ENCODE assay signal across 11 cellular contexts in the genomic region with DNA sequence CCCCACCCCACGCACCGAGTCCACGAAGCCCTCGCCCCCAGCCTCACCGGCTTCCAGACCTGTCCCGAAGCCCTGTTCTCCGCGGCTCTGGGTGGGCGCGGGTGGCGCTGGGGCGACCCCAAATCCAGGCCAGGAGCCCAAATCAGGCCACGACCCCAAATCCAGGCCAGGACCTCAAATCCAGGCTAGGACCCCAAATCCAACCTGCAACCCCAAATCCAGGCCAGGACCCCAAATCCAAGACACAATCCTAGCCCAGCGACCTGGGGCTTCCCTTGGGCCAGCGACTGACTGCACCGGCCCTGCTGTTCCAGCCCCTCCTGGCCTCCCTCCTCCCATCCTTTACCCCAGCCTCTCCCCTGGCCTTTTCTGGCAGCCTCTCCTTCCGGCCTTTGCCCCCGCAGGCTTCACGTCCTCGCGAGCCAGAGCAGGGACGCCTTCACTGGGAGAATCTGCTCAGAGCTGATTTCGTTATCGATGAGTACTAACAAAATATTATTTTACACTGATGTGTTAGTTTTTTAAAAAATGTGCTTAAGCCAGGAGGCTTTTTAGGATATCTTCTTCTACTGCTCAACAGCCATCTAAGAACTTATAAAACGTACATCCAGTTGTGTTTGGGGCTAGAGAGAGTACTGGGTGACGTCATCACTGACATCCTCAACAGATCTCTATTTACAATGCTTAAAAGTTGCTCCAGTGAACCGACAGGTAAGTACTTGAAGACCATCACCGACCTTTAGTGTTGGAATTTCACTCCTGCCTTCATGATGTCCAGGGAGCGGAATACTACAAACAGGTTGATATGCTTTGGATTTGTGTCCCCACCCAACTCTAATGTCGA. TPM values are rescaled to one million over a fixed set of nuclear protein-coding genes. Genes with fewer than 3 reads are reported as not detected.
A peak's percentile ranks its signal among the peaks of the same experiment; 100 is the strongest.
DNase-seq lines count a peak whose midpoint lies in the region; ATAC-seq, FAIRE-seq and TF ChIP-seq lines count a peak whose summit lies in the region.
"Had no signal": no experiment of that assay in that cellular context is flagged by ENCODE, and none has a peak within 500 bp of the region (broad histone marks: within the 10 kb centered on the region; RNA-seq: fewer than 3 reads in every experiment).

No MANE protein-coding gene starts in this region.

- H3K9me3 ChIP-seq in GM12878 (replicated peaks; ENCODE audit: control insufficient read depth, insufficient read depth, low read length) (no peaks in the 10 kb centered on the region), right lobe of liver (no peaks in the 10 kb centered on the region), stomach (no peaks in the 10 kb centered on the region)
- H3K9me3 ChIP-seq: A549 had no signal

- peaks cover 28% of the 10 kb centered on the region for H3K27me3 Mint-ChIP-seq in activated CD8-positive, alpha-beta memory T cell treated with anti-CD3 and anti-CD28 coated beads, Interleukin-2, amount 10 ng/mL, durations not matched to agents 7 days and 5 days

- FAIRE-seq in GM12878 (lab: Jason Lieb, UNC): no peak
- FAIRE-seq: A549, H54 had no signal

- H3K27ac Mint-ChIP-seq in activated CD8-positive, alpha-beta memory T cell treated with anti-CD3 and anti-CD28 coated beads, Interleukin-2, amount 10 ng/mL, durations not matched to agents 7 days and 5 days: no peak overlapping the region

- H3K9ac ChIP-seq in GM12878 (ENCODE audit: control insufficient read depth, insufficient read depth, low read length): no peak overlapping the region

- H3K4me3 ChIP-seq in GM12878 (no peak overlapping the region), right lobe of liver (peak overlapping the region in 2 of 3 donors; percentile 12 to 21), stomach (peak overlapping the region; percentile 26 to 43 (median 34))
- H3K4me3 ChIP-seq: A549 had no signal

- CTCF ChIA-PET in activated CD8-positive, alpha-beta memory T cell treated with anti-CD3 and anti-CD28 coated beads, Interleukin-2, amount 10 ng/mL, durations not matched to agents 7 days and 5 days (lab: Charles Lee): no interaction called here
- CTCF ChIA-PET in GM12878 (lab: Yijun Ruan, JAX): no interaction called here

- TF ChIP-seq POLR2A in GM12878 (IDR thresholded peaks at IDR 0.05; ENCODE audit: low read depth, low read length) (no peak), right lobe of liver (IDR thresholded peaks at IDR 0.05) (no peak), stomach (IDR thresholded peaks at IDR 0.05) (no peak)

- 88% methylated on average over 28 of the region's 30 CpGs for WGBS in GM12878 (ENCODE audit: insufficient coverage, insufficient replicate concordance, low lambda C conversion rate, missing lambda C conversion rate)
- 62% methylated on average over 14 of the region's 30 CpGs for WGBS in right lobe of liver (ENCODE audit: insufficient coverage, low coverage, low lambda C conversion rate, missing lambda C conversion rate)
- 76 to 92% (median 78%) methylated on average over 17 to 30 of the region's 30 CpGs for WGBS in stomach, 5 donors

- H3K36me3 Mint-ChIP-seq in activated CD8-positive, alpha-beta memory T cell treated with anti-CD3 and anti-CD28 coated beads, Interleukin-2, amount 10 ng/mL, durations not matched to agents 7 days and 5 days: peaks cover 2% of the 10 kb centered on the region

- peak; percentile 52 for DNase-seq in activated CD8-positive, alpha-beta memory T cell treated with anti-CD3 and anti-CD28 coated beads for 24 hours
- no peak for DNase-seq in activated CD8-positive, alpha-beta memory T cell treated with anti-CD3 and anti-CD28 coated beads, Interleukin-2, amount 10 ng/mL, durations not matched to agents 7 days and 5 days
- DNase-seq in GM12878 (ENCODE audit: low read depth, low spot score) (no peak), right lobe of liver (peak in 2 of 3 donors; percentile 44 to 70), stomach (no peak), hypothalamus (lab: John Stamatoyannopoulos, UW) (no peak), NCI-H82 treated with DMSO at 0.1 percent for 48 hours (lab: John Stamatoyannopoulos, UW; ENCODE audit: unreplicated experiment) (no peak)
- DNase-seq: NCI-H1930 had no signal

- no peak for ATAC-seq in activated CD8-positive, alpha-beta memory T cell treated with anti-CD3 and anti-CD28 coated beads, Interleukin-2, amount 10 ng/mL, durations not matched to agents 7 days and 5 days
- ATAC-seq in GM12878 (no peak), right lobe of liver (peak; percentile 15 to 78 (median 49)), GM21515 (IDR thresholded peaks at IDR 0.05; ENCODE audit: unreplicated experiment) (no peak)
- ATAC-seq: A549 had no signal

- H3K4me1 ChIP-seq in GM12878 (ENCODE audit: control insufficient read depth, insufficient read depth, low read length) (no peaks in the 10 kb centered on the region), right lobe of liver (peaks cover 0 to 7% (median 0%) of the 10 kb centered on the region in 4 donors), stomach (peaks cover 9 to 17% (median 16%) of the 10 kb centered on the region in 4 donors)

- H3K9me3 Mint-ChIP-seq in activated CD8-positive, alpha-beta memory T cell treated with anti-CD3 and anti-CD28 coated beads, Interleukin-2, amount 10 ng/mL, durations not matched to agents 7 days and 5 days (ENCODE audit: low read depth): no peaks in the 10 kb centered on the region

- BruUV-seq in GM12878 (replicated peaks; lab: Mats Ljungman, UMichigan): no TSS peak

- peaks cover 15% of the 10 kb centered on the region for H3K4me1 Mint-ChIP-seq in activated CD8-positive, alpha-beta memory T cell treated with anti-CD3 and anti-CD28 coated beads, Interleukin-2, amount 10 ng/mL, durations not matched to agents 7 days and 5 days

- TF ChIP-seq CTCF in GM12878 (IDR thresholded peaks at IDR 0.05 in 2 of 3, conservative IDR thresholded peaks at IDR 0.05 in 1 of 3; ENCODE audit: control insufficient read depth in 2 of 3, extremely low read depth in 1 of 3, insufficient read depth in 1 of 3, low read depth in 3 of 3, low read length in 3 of 3) (no peak), right lobe of liver (IDR thresholded peaks at IDR 0.05) (peak in 1 of 4 donors; percentile 0), stomach (IDR thresholded peaks at IDR 0.05) (no peak)

- H3K27ac ChIP-seq in GM12878 (ENCODE audit: control insufficient read depth, insufficient read depth) (no peak overlapping the region), right lobe of liver (no peak overlapping the region), stomach (no peak overlapping the region)
- H3K27ac ChIP-seq: A549 had no signal

- no peak overlapping the region for H2AFZ ChIP-seq in GM12878 (ENCODE audit: control insufficient read depth, low read depth, low read length)

- RAD21 ChIA-PET in GM12878 (lab: Charles Lee; ENCODE audit: unreplicated experiment): no interaction called here

- no peak overlapping the region for H3K4me3 Mint-ChIP-seq in activated CD8-positive, alpha-beta memory T cell treated with anti-CD3 and anti-CD28 coated beads, Interleukin-2, amount 10 ng/mL, durations not matched to agents 7 days and 5 days

- in situ Hi-C loops in GM12878 (cut with MboI): no loop called here

- intact Hi-C loops in GM12878 (cut with micrococcal nuclease; ENCODE audit: unreplicated experiment) (no loop called here), right lobe of liver (cut with DNase I) (loop anchor here (10.0 kb wide), 2 partner anchors 237 to 727 kb away; no protein-coding TSS in a partner anchor), stomach (cut with DNase I; ENCODE audit: low total_unique reads) (loop anchor here (10.0 kb wide), 1 partner anchor 237 kb away; no protein-coding TSS in a partner anchor)

- H4K20me1 ChIP-seq in GM12878 (ENCODE audit: control insufficient read depth, insufficient read depth): no peaks in the 10 kb centered on the region

- SMC1A ChIA-PET in GM12878 (lab: Charles Lee; ENCODE audit: uncharacterized antibody, unreplicated experiment): no interaction called here

- H3K27me3 ChIP-seq in GM12878 (replicated peaks in 1 of 2; ENCODE audit: control insufficient read depth in 2 of 2, insufficient read depth in 2 of 2, low read length in 1 of 2): no peaks in the 10 kb centered on the region
- peaks cover 0 to 14% of the 10 kb centered on the region in 2 donors for H3K27me3 ChIP-seq in right lobe of liver
- peaks cover 0 to 46% (median 16%) of the 10 kb centered on the region in 3 donors for H3K27me3 ChIP-seq in stomach

- H3K36me3 ChIP-seq in GM12878 (ENCODE audit: control insufficient read depth in 2 of 2, insufficient read depth in 2 of 2, low read length in 1 of 2) (no peaks in the 10 kb centered on the region), right lobe of liver (no peaks in the 10 kb centered on the region), stomach (no peaks in the 10 kb centered on the region)

- TF ChIP-seq EP300 in GM12878 (IDR thresholded peaks at IDR 0.05; ENCODE audit: borderline replicate concordance in 1 of 2, control insufficient read depth in 1 of 2, low read depth in 2 of 2, low read length in 2 of 2): no peak
- no peak for TF ChIP-seq EP300 in stomach (IDR thresholded peaks at IDR 0.05)

- H3K4me2 ChIP-seq in GM12878 (ENCODE audit: control insufficient read depth, insufficient read depth): peak overlapping the region; percentile 7; the same call in 1 of the 2 replicates
- H3K4me2 ChIP-seq: A549 had no signal

- no peak for TF ChIP-seq RAD21 in GM12878 (IDR thresholded peaks at IDR 0.05; ENCODE audit: insufficient read depth, low read depth, low read length)

- H3K79me2 ChIP-seq in GM12878 (ENCODE audit: control insufficient read depth, insufficient read depth, low read length): no peaks in the 10 kb centered on the region

- POLR2A ChIA-PET in GM12878 (lab: Charles Lee): no interaction called here

RNA-seq across cellular contexts. Expression of gene TRIP13, which starts 34.7 kb away (rescaled TPM):
- 10 to 100 TPM; 33.0 to 38.8 TPM for total RNA-seq in activated CD8-positive, alpha-beta memory T cell treated with anti-CD3 and anti-CD28 coated beads, Interleukin-2, amount 10 ng/mL, durations not matched to agents 7 days and 5 days
- total RNA-seq in GM12878 (2013; cell fraction: nucleolus; rRNA removed): 11.4 and 15.2 TPM in 2 replicates
- total RNA-seq in GM12878 (2014; rRNA removed) (32.9 and 33.0 TPM in 2 replicates), GM12878 (2014; rRNA removed; fragmentation: Illumina TruSeq; extraction: Trizol) (23.9 and 25.0 TPM in 2 replicates), GM12878 (2021) (21.9 and 27.9 TPM in 2 replicates), right lobe of liver (1 to 10 TPM in 2 of 6 experiments, under 1 TPM in 4; 0.15 to 3.2 (median 0.70) TPM), stomach (10 to 100 TPM in 1 of 5 donors, 1 to 10 TPM in 2, under 1 TPM in 1, not detected in 1; 0.58 to 10.4 (median 4.1) TPM)
- polyA plus RNA-seq in GM12878 (2011; ENCODE audit: low read depth): 7.7 TPM
- polyA plus RNA-seq in GM12878 (2011; rRNA removed) (37.6 and 40.8 TPM in 2 replicates), GM12878 (2014; fragmentation: Illumina TruSeq; extraction: Trizol) (31.6 and 32.5 TPM in 2 replicates), GM12878 (2014; fragmentation: Nextera tagmentation; extraction: Ambion mirVana) (10 to 100 TPM; 15.1 to 20.5 TPM), GM12878 (2014; rRNA removed) (32.7 and 36.4 TPM in 2 replicates), GM12878 (2016; fragmentation: Nextera tagmentation; extraction: Ambion mirVana) (10 to 100 TPM; 62.3 to 64.9 TPM), stomach (1 to 10 TPM; 1.1 to 4.8 (median 3.5) TPM)
- 22.8 and 25.4 TPM in 2 replicates for polyA plus RNA-seq in GM12878 (2011; cell fraction: cytosol; rRNA removed)
- polyA plus RNA-seq in GM12878 (2011; cell fraction: nucleus; rRNA removed): 33.0 and 37.2 TPM in 2 replicates
- polyA plus RNA-seq in GM12878 (2012): 9.8 and 10.6 TPM in 2 replicates
- polyA minus RNA-seq in GM12878 (2011; rRNA and poly(A)+ RNA removed): 17.2 and 23.7 TPM in 2 replicates
- 10.9 and 16.4 TPM in 2 replicates for polyA minus RNA-seq in GM12878 (2011; cell fraction: cytosol; rRNA and poly(A)+ RNA removed)
- polyA minus RNA-seq in GM12878 (2011; cell fraction: nucleus; rRNA and poly(A)+ RNA removed): 6.8 and 9.8 TPM in 2 replicates

RNA-seq across cellular contexts. Expression of gene BRD9, which starts 34.8 kb away (rescaled TPM):
- 10 to 100 TPM; 58.6 to 64.7 TPM for total RNA-seq in activated CD8-positive, alpha-beta memory T cell treated with anti-CD3 and anti-CD28 coated beads, Interleukin-2, amount 10 ng/mL, durations not matched to agents 7 days and 5 days
- 134 and 146 TPM in 2 replicates for total RNA-seq in GM12878 (2013; cell fraction: nucleolus; rRNA removed)
- total RNA-seq in GM12878 (2014; rRNA removed) (41.5 and 41.9 TPM in 2 replicates), GM12878 (2014; rRNA removed; fragmentation: Illumina TruSeq; extraction: Trizol) (27.8 and 28.9 TPM in 2 replicates), GM12878 (2021) (44.5 and 48.6 TPM in 2 replicates), right lobe of liver (10 to 100 TPM; 10.7 to 16.7 (median 13.8) TPM), stomach (100 to 1,000 TPM in 2 of 5 donors, 10 to 100 TPM in 3; 34.1 to 152 (median 48.7) TPM)
- polyA plus RNA-seq in GM12878 (2011; ENCODE audit: low read depth): 19.5 TPM
- polyA plus RNA-seq in GM12878 (2011; rRNA removed) (9.6 and 13.1 TPM in 2 replicates), GM12878 (2014; fragmentation: Illumina TruSeq; extraction: Trizol) (35.9 and 37.5 TPM in 2 replicates), GM12878 (2014; fragmentation: Nextera tagmentation; extraction: Ambion mirVana) (1 to 10 TPM; 2.0 to 4.7 TPM), GM12878 (2014; rRNA removed) (40.7 and 46.2 TPM in 2 replicates), GM12878 (2016; fragmentation: Nextera tagmentation; extraction: Ambion mirVana) (10 to 100 TPM; 29.1 to 35.7 TPM), stomach (10 to 100 TPM; 16.2 to 32.1 (median 25.8) TPM)
- 14.2 and 15.7 TPM in 2 replicates for polyA plus RNA-seq in GM12878 (2011; cell fraction: cytosol; rRNA removed)
- polyA plus RNA-seq in GM12878 (2011; cell fraction: nucleus; rRNA removed): 99.1 and 133 TPM in 2 replicates
- 28.2 and 28.8 TPM in 2 replicates for polyA plus RNA-seq in GM12878 (2012)
- 20.3 and 22.2 TPM in 2 replicates for polyA minus RNA-seq in GM12878 (2011; rRNA and poly(A)+ RNA removed)
- polyA minus RNA-seq in GM12878 (2011; cell fraction: cytosol; rRNA and poly(A)+ RNA removed): 7.1 and 7.3 TPM in 2 replicates
- polyA minus RNA-seq in GM12878 (2011; cell fraction: nucleus; rRNA and poly(A)+ RNA removed): 33.6 and 52.0 TPM in 2 replicates

Comparison
In these comparisons a context has a peak if more than half of its experiments do, and no peak if none do; other contexts are left out.
1. DNase-seq: peak in activated CD8-positive, alpha-beta memory T cell treated with anti-CD3 and anti-CD28 coated beads for 24 hours (single experiment) and right lobe of liver (2 of 3); none in activated CD8-positive, alpha-beta memory T cell treated with anti-CD3 and anti-CD28 coated beads, Interleukin-2, amount 10 ng/mL, durations not matched to agents 7 days and 5 days (single experiment), GM12878 (single experiment), stomach (single experiment), hypothalamus (0 of 51) and NCI-H82 treated with DMSO at 0.1 percent for 48 hours (single experiment).
2. ATAC-seq: peak in right lobe of liver (4 of 4); none in activated CD8-positive, alpha-beta memory T cell treated with anti-CD3 and anti-CD28 coated beads, Interleukin-2, amount 10 ng/mL, durations not matched to agents 7 days and 5 days (single experiment), GM12878 (single experiment) and GM21515 (single experiment).